In genomic region chr2:39362595-39362994, GRCh38 we compare ENCODE assay signal across 1 cellular context.
TF ChIP-seq lines count a peak whose summit lies in the region.

No MANE protein-coding gene starts in this region.

TF ChIP-seq in HepG2, 621 proteins besides CTCF, POLR2A, EP300 and RAD21:
- TF ChIP-seq ZNF691 (CRISPR knock-in tag; IDR thresholded peaks at IDR 0.05; ENCODE audit: borderline replicate concordance, low read depth), result no peak
- TF ChIP-seq ZNF3 (CRISPR knock-in tag; IDR thresholded peaks at IDR 0.05), result no peak
- no peak for TF ChIP-seq AKNA (CRISPR knock-in tag; IDR thresholded peaks at IDR 0.05; ENCODE audit: borderline replicate concordance)
- no peak for TF ChIP-seq ZNF790 (CRISPR knock-in tag; IDR thresholded peaks at IDR 0.05; ENCODE audit: borderline replicate concordance)
- peak; percentile 58; the same call in 1 of the 2 replicates for TF ChIP-seq CHD4 (IDR thresholded peaks at IDR 0.05; ENCODE audit: borderline replicate concordance, low read length)
- TF ChIP-seq KLF6 (CRISPR knock-in tag; IDR thresholded peaks at IDR 0.05), result no peak
TF ChIP-seq in HepG2: peak in this region for 1.
